Comparison of ENCODE assay signal across 1 cellular context in the genomic region with DNA sequence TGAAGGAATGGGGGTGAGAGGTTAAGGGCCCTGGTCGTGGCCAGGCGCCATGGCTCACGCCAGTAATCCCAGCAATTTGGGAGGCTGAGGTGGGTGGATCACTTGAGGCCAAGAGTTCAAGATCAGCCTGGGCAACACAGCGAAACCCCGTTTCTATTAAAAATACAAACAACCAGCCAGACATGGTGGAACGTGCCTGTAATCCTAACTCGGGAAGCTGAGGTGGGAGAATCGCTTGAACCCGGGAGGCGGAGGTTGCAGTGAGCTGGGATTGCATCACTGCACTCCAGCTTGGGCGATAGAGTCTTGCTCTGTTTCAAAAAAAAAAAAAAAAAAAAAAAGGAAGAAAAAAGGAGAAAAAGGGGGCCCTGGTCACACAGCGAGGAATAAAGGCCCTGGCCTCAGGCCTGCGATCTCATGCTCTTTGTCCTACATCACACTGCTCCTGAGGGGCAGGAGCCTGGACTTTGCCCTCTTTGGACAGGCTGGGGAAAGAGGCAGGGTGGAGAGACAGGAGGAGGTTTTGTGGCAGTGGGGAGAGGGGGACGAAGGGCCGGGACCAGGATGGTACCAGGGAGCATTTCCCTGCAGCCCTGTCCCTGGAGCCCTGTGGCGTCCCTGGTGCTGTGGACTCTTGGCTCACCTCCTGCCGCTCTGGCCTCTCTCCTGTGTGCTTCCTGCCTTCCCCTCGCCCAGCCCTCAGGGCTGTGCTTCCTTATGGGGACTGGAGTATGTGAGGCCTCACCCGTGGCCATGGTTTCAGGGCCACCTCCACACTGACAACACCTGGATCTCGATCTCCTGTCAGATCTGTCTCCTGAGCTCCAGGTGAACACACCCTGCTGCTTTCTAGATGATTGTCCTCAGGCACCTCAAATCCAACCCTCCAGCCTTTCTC.
TF ChIP-seq lines count a peak whose summit lies in the region.

No MANE protein-coding gene starts in this region.

TF ChIP-seq in HepG2, 621 proteins besides CTCF, POLR2A, EP300 and RAD21 (continued from another document and continues in another):
- TF ChIP-seq, protein P1, sequence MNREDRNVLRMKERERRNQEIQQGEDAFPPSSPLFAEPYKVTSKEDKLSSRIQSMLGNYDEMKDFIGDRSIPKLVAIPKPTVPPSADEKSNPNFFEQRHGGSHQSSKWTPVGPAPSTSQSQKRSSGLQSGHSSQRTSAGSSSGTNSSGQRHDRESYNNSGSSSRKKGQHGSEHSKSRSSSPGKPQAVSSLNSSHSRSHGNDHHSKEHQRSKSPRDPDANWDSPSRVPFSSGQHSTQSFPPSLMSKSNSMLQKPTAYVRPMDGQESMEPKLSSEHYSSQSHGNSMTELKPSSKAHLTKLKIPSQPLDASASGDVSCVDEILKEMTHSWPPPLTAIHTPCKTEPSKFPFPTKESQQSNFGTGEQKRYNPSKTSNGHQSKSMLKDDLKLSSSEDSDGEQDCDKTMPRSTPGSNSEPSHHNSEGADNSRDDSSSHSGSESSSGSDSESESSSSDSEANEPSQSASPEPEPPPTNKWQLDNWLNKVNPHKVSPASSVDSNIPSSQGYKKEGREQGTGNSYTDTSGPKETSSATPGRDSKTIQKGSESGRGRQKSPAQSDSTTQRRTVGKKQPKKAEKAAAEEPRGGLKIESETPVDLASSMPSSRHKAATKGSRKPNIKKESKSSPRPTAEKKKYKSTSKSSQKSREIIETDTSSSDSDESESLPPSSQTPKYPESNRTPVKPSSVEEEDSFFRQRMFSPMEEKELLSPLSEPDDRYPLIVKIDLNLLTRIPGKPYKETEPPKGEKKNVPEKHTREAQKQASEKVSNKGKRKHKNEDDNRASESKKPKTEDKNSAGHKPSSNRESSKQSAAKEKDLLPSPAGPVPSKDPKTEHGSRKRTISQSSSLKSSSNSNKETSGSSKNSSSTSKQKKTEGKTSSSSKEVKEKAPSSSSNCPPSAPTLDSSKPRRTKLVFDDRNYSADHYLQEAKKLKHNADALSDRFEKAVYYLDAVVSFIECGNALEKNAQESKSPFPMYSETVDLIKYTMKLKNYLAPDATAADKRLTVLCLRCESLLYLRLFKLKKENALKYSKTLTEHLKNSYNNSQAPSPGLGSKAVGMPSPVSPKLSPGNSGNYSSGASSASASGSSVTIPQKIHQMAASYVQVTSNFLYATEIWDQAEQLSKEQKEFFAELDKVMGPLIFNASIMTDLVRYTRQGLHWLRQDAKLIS (CRISPR knock-in tag; IDR thresholded peaks at IDR 0.05), result peak; percentile 88
- TF ChIP-seq ZNF382 (CRISPR knock-in tag; IDR thresholded peaks at IDR 0.05; ENCODE audit: borderline replicate concordance), result no peak
- TF ChIP-seq, protein P2, sequence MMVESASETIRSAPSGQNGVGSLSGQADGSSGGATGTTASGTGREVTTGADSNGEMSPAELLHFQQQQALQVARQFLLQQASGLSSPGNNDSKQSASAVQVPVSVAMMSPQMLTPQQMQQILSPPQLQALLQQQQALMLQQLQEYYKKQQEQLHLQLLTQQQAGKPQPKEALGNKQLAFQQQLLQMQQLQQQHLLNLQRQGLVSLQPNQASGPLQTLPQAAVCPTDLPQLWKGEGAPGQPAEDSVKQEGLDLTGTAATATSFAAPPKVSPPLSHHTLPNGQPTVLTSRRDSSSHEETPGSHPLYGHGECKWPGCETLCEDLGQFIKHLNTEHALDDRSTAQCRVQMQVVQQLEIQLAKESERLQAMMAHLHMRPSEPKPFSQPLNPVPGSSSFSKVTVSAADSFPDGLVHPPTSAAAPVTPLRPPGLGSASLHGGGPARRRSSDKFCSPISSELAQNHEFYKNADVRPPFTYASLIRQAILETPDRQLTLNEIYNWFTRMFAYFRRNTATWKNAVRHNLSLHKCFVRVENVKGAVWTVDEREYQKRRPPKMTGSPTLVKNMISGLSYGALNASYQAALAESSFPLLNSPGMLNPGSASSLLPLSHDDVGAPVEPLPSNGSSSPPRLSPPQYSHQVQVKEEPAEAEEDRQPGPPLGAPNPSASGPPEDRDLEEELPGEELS (CRISPR knock-in tag; IDR thresholded peaks at IDR 0.05), result peak; percentile 53; the same call in 1 of the 2 replicates
- TF ChIP-seq, protein P3, sequence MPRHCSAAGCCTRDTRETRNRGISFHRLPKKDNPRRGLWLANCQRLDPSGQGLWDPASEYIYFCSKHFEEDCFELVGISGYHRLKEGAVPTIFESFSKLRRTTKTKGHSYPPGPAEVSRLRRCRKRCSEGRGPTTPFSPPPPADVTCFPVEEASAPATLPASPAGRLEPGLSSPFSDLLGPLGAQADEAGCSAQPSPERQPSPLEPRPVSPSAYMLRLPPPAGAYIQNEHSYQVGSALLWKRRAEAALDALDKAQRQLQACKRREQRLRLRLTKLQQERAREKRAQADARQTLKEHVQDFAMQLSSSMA (CRISPR knock-in tag; IDR thresholded peaks at IDR 0.05), result peak; percentile 41; the same call in 1 of the 2 replicates
- 0 out of 2 replicates have a peak, but pooled peaks have one; percentile 71 for TF ChIP-seq SIN3A (IDR thresholded peaks at IDR 0.05; ENCODE audit: borderline replicate concordance, low read depth, low read length)
- no peak for TF ChIP-seq SUZ12 (IDR thresholded peaks at IDR 0.05; ENCODE audit: low read depth, low read length)
- 0 out of 2 replicates have a peak, but pooled peaks have one; percentile 44 for TF ChIP-seq ZNF724P (CRISPR knock-in tag; IDR thresholded peaks at IDR 0.05; ENCODE audit: borderline replicate concordance)
- peak; percentile 87; the same call in 1 of the 2 replicates for TF ChIP-seq YEATS4 (CRISPR knock-in tag; IDR thresholded peaks at IDR 0.05; ENCODE audit: borderline replicate concordance)
- TF ChIP-seq KAT7 (CRISPR knock-in tag; IDR thresholded peaks at IDR 0.05; ENCODE audit: borderline replicate concordance), result peak; percentile 97
- peak; percentile 34 for TF ChIP-seq MEIS2 (CRISPR knock-in tag; IDR thresholded peaks at IDR 0.05)
- TF ChIP-seq KAT2B (IDR thresholded peaks at IDR 0.05; ENCODE audit: borderline replicate concordance, low read depth, low read length), result no peak
- TF ChIP-seq RELA (CRISPR knock-in tag; IDR thresholded peaks at IDR 0.05), result no peak
- TF ChIP-seq RARA (CRISPR knock-in tag; IDR thresholded peaks at IDR 0.05), result peak; percentile 63
- TF ChIP-seq ZFP36 (IDR thresholded peaks at IDR 0.05; ENCODE audit: borderline replicate concordance, low read depth, low read length, partially characterized antibody), result no peak
- 0 out of 2 replicates have a peak, but pooled peaks have one; percentile 18 for TF ChIP-seq HES4 (CRISPR knock-in tag; IDR thresholded peaks at IDR 0.05; ENCODE audit: borderline replicate concordance)
- TF ChIP-seq ZNF138 (CRISPR knock-in tag; IDR thresholded peaks at IDR 0.05; ENCODE audit: low read depth), result no peak
- 0 out of 2 replicates have a peak, but pooled peaks have one; percentile 89 for TF ChIP-seq NCOR1 (IDR thresholded peaks at IDR 0.05; ENCODE audit: borderline replicate concordance, low read length)
- peak; percentile 71; the same call in 1 of the 2 replicates for TF ChIP-seq SATB2 (CRISPR knock-in tag; IDR thresholded peaks at IDR 0.05)
- TF ChIP-seq HOXD1 (CRISPR knock-in tag; IDR thresholded peaks at IDR 0.05), result peak; percentile 34; the same call in 1 of the 2 replicates
- TF ChIP-seq ZNF652 (CRISPR knock-in tag; IDR thresholded peaks at IDR 0.05; ENCODE audit: borderline replicate concordance, low read depth), result no peak; the same call in 1 of the 2 replicates
- TF ChIP-seq, protein P4, sequence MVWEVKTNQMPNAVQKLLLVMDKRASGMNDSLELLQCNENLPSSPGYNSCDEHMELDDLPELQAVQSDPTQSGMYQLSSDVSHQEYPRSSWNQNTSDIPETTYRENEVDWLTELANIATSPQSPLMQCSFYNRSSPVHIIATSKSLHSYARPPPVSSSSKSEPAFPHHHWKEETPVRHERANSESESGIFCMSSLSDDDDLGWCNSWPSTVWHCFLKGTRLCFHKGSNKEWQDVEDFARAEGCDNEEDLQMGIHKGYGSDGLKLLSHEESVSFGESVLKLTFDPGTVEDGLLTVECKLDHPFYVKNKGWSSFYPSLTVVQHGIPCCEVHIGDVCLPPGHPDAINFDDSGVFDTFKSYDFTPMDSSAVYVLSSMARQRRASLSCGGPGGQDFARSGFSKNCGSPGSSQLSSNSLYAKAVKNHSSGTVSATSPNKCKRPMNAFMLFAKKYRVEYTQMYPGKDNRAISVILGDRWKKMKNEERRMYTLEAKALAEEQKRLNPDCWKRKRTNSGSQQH (CRISPR knock-in tag; IDR thresholded peaks at IDR 0.05; ENCODE audit: low read depth), result peak; percentile 86; the same call in 1 of the 2 replicates
- TF ChIP-seq ZKSCAN1 (IDR thresholded peaks at IDR 0.05; ENCODE audit: low read length), result no peak
- TF ChIP-seq HNF4G (IDR thresholded peaks at IDR 0.05; ENCODE audit: borderline replicate concordance, low read depth, low read length), result peak; percentile 99
- peak; percentile 94 for TF ChIP-seq HNF4G (CRISPR knock-in tag; IDR thresholded peaks at IDR 0.05; ENCODE audit: borderline replicate concordance, low read depth)
- TF ChIP-seq RFXAP (CRISPR knock-in tag; IDR thresholded peaks at IDR 0.05; ENCODE audit: borderline replicate concordance), result peak; percentile 31; the same call in 1 of the 2 replicates
- peak; percentile 71 for TF ChIP-seq CEBPG (CRISPR knock-in tag; IDR thresholded peaks at IDR 0.05)
- TF ChIP-seq, protein P5, sequence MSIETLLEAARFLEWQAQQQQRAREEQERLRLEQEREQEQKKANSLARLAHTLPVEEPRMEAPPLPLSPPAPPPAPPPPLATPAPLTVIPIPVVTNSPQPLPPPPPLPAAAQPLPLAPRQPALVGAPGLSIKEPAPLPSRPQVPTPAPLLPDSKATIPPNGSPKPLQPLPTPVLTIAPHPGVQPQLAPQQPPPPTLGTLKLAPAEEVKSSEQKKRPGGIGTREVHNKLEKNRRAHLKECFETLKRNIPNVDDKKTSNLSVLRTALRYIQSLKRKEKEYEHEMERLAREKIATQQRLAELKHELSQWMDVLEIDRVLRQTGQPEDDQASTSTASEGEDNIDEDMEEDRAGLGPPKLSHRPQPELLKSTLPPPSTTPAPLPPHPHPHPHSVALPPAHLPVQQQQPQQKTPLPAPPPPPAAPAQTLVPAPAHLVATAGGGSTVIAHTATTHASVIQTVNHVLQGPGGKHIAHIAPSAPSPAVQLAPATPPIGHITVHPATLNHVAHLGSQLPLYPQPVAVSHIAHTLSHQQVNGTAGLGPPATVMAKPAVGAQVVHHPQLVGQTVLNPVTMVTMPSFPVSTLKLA (IDR thresholded peaks at IDR 0.05), result 0 out of 2 replicates have a peak, but pooled peaks have one; percentile 12
- TF ChIP-seq SNAPC2 (CRISPR knock-in tag; IDR thresholded peaks at IDR 0.05), result no peak
- TF ChIP-seq ARNT2 (CRISPR knock-in tag; IDR thresholded peaks at IDR 0.05; ENCODE audit: low read depth), result peak; percentile 84
- peak; percentile 79 for TF ChIP-seq SOX5 (CRISPR knock-in tag; IDR thresholded peaks at IDR 0.05; ENCODE audit: borderline replicate concordance)
- no peak for TF ChIP-seq MTA3 (CRISPR knock-in tag; IDR thresholded peaks at IDR 0.05)
- peak; percentile 86 for TF ChIP-seq ZNF335 (CRISPR knock-in tag; IDR thresholded peaks at IDR 0.05)
- TF ChIP-seq ZNF773 (CRISPR knock-in tag; IDR thresholded peaks at IDR 0.05; ENCODE audit: borderline replicate concordance), result 0 out of 2 replicates have a peak, but pooled peaks have one; percentile 48
- TF ChIP-seq ZNF430 (CRISPR knock-in tag; IDR thresholded peaks at IDR 0.05), result peak; percentile 90; the same call in 1 of the 2 replicates
- TF ChIP-seq SRY (CRISPR knock-in tag; IDR thresholded peaks at IDR 0.05), result no peak
- TF ChIP-seq, protein P6, sequence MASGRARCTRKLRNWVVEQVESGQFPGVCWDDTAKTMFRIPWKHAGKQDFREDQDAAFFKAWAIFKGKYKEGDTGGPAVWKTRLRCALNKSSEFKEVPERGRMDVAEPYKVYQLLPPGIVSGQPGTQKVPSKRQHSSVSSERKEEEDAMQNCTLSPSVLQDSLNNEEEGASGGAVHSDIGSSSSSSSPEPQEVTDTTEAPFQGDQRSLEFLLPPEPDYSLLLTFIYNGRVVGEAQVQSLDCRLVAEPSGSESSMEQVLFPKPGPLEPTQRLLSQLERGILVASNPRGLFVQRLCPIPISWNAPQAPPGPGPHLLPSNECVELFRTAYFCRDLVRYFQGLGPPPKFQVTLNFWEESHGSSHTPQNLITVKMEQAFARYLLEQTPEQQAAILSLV (CRISPR knock-in tag; IDR thresholded peaks at IDR 0.05; ENCODE audit: borderline replicate concordance), result peak; percentile 73; the same call in 1 of the 2 replicates
- TF ChIP-seq ASH2L (IDR thresholded peaks at IDR 0.05; ENCODE audit: insufficient read length, low read depth, low read length), result peak; percentile 94
- no peak for TF ChIP-seq ZNF589 (CRISPR knock-in tag; conservative IDR thresholded peaks at IDR 0.05)
- TF ChIP-seq TSC22D2 (CRISPR knock-in tag; IDR thresholded peaks at IDR 0.05; ENCODE audit: borderline replicate concordance), result peak; percentile 61; the same call in 1 of the 2 replicates
- TF ChIP-seq YY1 (IDR thresholded peaks at IDR 0.05; ENCODE audit: insufficient read depth, insufficient replicate concordance, low read depth, low read length), result peak; percentile 52
- TF ChIP-seq DPF2 (CRISPR knock-in tag; IDR thresholded peaks at IDR 0.05; ENCODE audit: borderline replicate concordance, low read depth), result peak; percentile 91; the same call in 1 of the 2 replicates
- TF ChIP-seq, protein P7, sequence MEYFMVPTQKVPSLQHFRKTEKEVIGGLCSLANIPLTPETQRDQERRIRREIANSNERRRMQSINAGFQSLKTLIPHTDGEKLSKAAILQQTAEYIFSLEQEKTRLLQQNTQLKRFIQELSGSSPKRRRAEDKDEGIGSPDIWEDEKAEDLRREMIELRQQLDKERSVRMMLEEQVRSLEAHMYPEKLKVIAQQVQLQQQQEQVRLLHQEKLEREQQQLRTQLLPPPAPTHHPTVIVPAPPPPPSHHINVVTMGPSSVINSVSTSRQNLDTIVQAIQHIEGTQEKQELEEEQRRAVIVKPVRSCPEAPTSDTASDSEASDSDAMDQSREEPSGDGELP (IDR thresholded peaks at IDR 0.05; ENCODE audit: borderline replicate concordance, low read depth), result peak; percentile 38; the same call in 1 of the 2 replicates
- TF ChIP-seq NFATC3 (CRISPR knock-in tag; IDR thresholded peaks at IDR 0.05), result 0 out of 2 replicates have a peak, but pooled peaks have one; percentile 16
- TF ChIP-seq SIX1 (CRISPR knock-in tag; IDR thresholded peaks at IDR 0.05; ENCODE audit: borderline replicate concordance), result 0 out of 2 replicates have a peak, but pooled peaks have one; percentile 27
- TF ChIP-seq NR3C1 (CRISPR knock-in tag; IDR thresholded peaks at IDR 0.05), result no peak
- TF ChIP-seq ZNF781 (CRISPR knock-in tag; IDR thresholded peaks at IDR 0.05; ENCODE audit: borderline replicate concordance, not compliant biosample characterization), result no peak
- TF ChIP-seq, protein P8, sequence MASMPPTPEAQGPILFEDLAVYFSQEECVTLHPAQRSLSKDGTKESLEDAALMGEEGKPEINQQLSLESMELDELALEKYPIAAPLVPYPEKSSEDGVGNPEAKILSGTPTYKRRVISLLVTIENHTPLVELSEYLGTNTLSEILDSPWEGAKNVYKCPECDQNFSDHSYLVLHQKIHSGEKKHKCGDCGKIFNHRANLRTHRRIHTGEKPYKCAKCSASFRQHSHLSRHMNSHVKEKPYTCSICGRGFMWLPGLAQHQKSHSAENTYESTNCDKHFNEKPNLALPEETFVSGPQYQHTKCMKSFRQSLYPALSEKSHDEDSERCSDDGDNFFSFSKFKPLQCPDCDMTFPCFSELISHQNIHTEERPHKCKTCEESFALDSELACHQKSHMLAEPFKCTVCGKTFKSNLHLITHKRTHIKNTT (CRISPR knock-in tag; IDR thresholded peaks at IDR 0.05), result no peak
- no peak for TF ChIP-seq HCFC1 (IDR thresholded peaks at IDR 0.05; ENCODE audit: low read depth, low read length)
- no peak for TF ChIP-seq ZNF33A (CRISPR knock-in tag; IDR thresholded peaks at IDR 0.05; ENCODE audit: borderline replicate concordance)
- TF ChIP-seq NFE2 (CRISPR knock-in tag; IDR thresholded peaks at IDR 0.05), result no peak
- no peak for TF ChIP-seq FOXK2 (IDR thresholded peaks at IDR 0.05)
- TF ChIP-seq ZIK1 (CRISPR knock-in tag; IDR thresholded peaks at IDR 0.05; ENCODE audit: borderline replicate concordance, low read depth), result peak; percentile 89
